In the genomic region with DNA sequence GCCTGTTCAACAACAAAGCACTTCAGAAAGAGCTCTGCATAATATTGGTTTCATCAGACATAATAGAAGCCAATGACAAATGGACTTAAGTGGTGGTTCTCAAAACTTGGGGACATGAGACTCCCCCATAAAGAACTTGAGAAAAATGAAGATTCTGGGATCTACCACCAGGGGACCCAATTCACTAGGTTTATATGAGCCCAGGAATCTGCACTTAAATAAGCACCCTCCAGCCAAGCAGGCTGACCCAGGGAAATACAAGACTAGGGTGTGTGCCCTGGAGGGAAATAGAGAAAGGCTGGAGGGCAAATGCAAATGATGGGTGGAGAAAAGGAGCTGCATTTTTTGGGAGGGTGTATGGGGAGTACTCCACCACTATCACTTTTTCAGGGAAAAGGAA, we compare ENCODE assay signal across 11 cellular contexts. TPM values are rescaled to one million over a fixed set of nuclear protein-coding genes. Genes with fewer than 3 reads are reported as not detected.
DNase-seq lines count a peak whose midpoint lies in the region; ATAC-seq and TF ChIP-seq lines count a peak whose summit lies in the region.
"Had no signal": no experiment of that assay in that cellular context is flagged by ENCODE, and none has a peak within 500 bp of the region (broad histone marks: within the 10 kb centered on the region; RNA-seq: fewer than 3 reads in every experiment).

No MANE protein-coding gene starts in this region.

- no peaks in the 10 kb centered on the region for H3K4me1 ChIP-seq in cardiac muscle cell (ENCODE audit: low read depth)

- DNase-seq in cardiac muscle cell (ENCODE audit: low read depth in 1 of 2, low spot score in 1 of 2) (peak; percentile 17 to 25), left cardiac atrium (no peak), RWPE1 (ENCODE audit: low spot score) (no peak), foreskin fibroblast (peak in 1 of 2 donors; percentile 58), dedifferentiated amniotic fluid mesenchymal stem cell (ENCODE audit: extremely low spot score) (no peak)
- no peak for DNase-seq in stimulated activated CD4-positive, alpha-beta T cell treated with anti-CD3 and anti-CD28 coated beads, Interleukin-4, amount 100 ng/mL, for 4 hours
- DNase-seq: activated CD4-positive, alpha-beta memory T cell treated with anti-CD3 and anti-CD28 coated beads for 36 hours; NCI-H774 had no signal

- CTCF ChIA-PET in RWPE1 (lab: Yijun Ruan, JAX) = interaction anchor here (0.7 kb wide), 1 partner anchor 80 kb away, joined by 3 read pairs; no protein-coding TSS in a partner anchor

- no peak overlapping the region for H3K4me3 ChIP-seq in cardiac muscle cell
- H3K4me3 ChIP-seq in foreskin fibroblast (ENCODE audit: low read depth in 1 of 2, low read length in 2 of 2) = no peak overlapping the region

- TF ChIP-seq CTCF in cardiac muscle cell (IDR thresholded peaks at IDR 0.05; ENCODE audit: low read depth, low read length) = peak; percentile 37
- 0 out of 2 replicates have a peak, but pooled peaks have one; percentile 11 for TF ChIP-seq CTCF in RWPE1 (conservative IDR thresholded peaks at IDR 0.05; ENCODE audit: low read depth)
- TF ChIP-seq CTCF in foreskin fibroblast (IDR thresholded peaks at IDR 0.05; ENCODE audit: low read depth, low read length) = peak; percentile 20

- no peaks in the 10 kb centered on the region for H3K27me3 ChIP-seq in cardiac muscle cell

- intact Hi-C loops in left cardiac atrium (cut with DNase I) = no loop called here

- no peaks in the 10 kb centered on the region for H3K9me3 ChIP-seq in cardiac muscle cell (ENCODE audit: low read depth)

- POLR2A ChIA-PET in RWPE1 (lab: Yijun Ruan, JAX; ENCODE audit: low non-redundant PET) = no interaction called here

- H3K27ac ChIP-seq in cardiac muscle cell (no peak overlapping the region), RWPE1 (no peak overlapping the region)

- no peaks in the 10 kb centered on the region for H3K36me3 ChIP-seq in cardiac muscle cell

- ATAC-seq in left cardiac atrium (no peak), GM21528 (IDR thresholded peaks at IDR 0.05; ENCODE audit: low FRiP score, unreplicated experiment) (no peak), GM18867 (IDR thresholded peaks at IDR 0.05; ENCODE audit: unreplicated experiment) (no peak)

RNA-seq across cellular contexts. Expression of a gene that starts 52.5 kb away (rescaled TPM):
- 1.4 and 1.5 TPM in 2 replicates for total RNA-seq in cardiac muscle cell
- 0.89 and 1.0 TPM in 2 replicates for polyA plus RNA-seq in cardiac muscle cell
- total RNA-seq in left cardiac atrium = 1 to 10 TPM; 2.2 to 2.4 TPM
- total RNA-seq: CD4-positive, CD25-positive, alpha-beta regulatory T cell had no signal

Comparison
In these comparisons a context has a peak if more than half of its experiments do, and no peak if none do; other contexts are left out.
1. DNase-seq: peak in cardiac muscle cell (2 of 2); none in left cardiac atrium (single experiment), RWPE1 (single experiment), stimulated activated CD4-positive, alpha-beta T cell treated with anti-CD3 and anti-CD28 coated beads, Interleukin-4, amount 100 ng/mL, for 4 hours (0 of 2) and dedifferentiated amniotic fluid mesenchymal stem cell (single experiment).
2. Peak in every context shown above with its lines, with median percentiles within 50 percentile points of each other: CTCF ChIP-seq.